Comparison of ENCODE assay signal across 11 cellular contexts in the genomic region with DNA sequence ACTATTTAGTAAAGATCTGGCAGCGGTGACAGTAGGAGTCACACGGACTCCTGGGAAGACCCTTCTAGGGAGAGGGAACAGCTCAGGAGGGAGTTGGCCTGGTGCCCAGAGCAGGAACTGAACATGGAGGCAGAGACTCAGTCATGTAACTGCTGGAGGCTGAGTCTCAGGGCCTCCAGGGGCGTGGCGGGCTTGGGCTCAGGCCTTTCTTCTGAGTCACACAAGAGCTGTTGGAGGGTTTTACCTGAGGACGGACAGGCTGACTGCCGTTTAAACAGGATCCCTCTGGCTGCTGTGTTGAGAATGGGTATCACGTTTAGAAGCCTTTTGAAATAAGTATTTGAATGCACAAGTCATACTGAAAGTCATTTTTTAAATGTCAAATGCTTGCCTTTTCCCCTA. TPM values are rescaled to one million over a fixed set of nuclear protein-coding genes. Genes with fewer than 3 reads are reported as not detected.
DNase-seq lines count a peak whose midpoint lies in the region; ATAC-seq and TF ChIP-seq lines count a peak whose summit lies in the region.
"Had no signal": no experiment of that assay in that cellular context is flagged by ENCODE, and none has a peak within 500 bp of the region (broad histone marks: within the 10 kb centered on the region; RNA-seq: fewer than 3 reads in every experiment).

No MANE protein-coding gene starts in this region.

- H3K27ac ChIP-seq in foreskin keratinocyte: peak overlapping the region; percentile 100
- no peak overlapping the region for H3K27ac ChIP-seq in CD8-positive, alpha-beta memory T cell (ENCODE audit: low read depth, low read length)
- H3K27ac ChIP-seq: left ventricle myocardium inferior, tibial nerve had no signal

- peak overlapping the region; percentile 11 for H3K9ac ChIP-seq in NT2/D1 (ENCODE audit: insufficient read length, low read depth)

- H3K4me1 Mint-ChIP-seq in CD8-positive, alpha-beta memory T cell: no peaks in the 10 kb centered on the region

- no peaks in the 10 kb centered on the region for H3K9me3 Mint-ChIP-seq in CD8-positive, alpha-beta memory T cell

- peaks cover 20% of the 10 kb centered on the region for H3K4me1 ChIP-seq in NT2/D1 (ENCODE audit: insufficient read depth, insufficient read length)
- peaks cover 46% of the 10 kb centered on the region for H3K4me1 ChIP-seq in foreskin keratinocyte
- no peaks in the 10 kb centered on the region for H3K4me1 ChIP-seq in CD8-positive, alpha-beta memory T cell (ENCODE audit: insufficient read depth, low read length)
- H3K4me1 ChIP-seq: left ventricle myocardium inferior, tibial nerve had no signal

- no peaks in the 10 kb centered on the region for H3K36me3 ChIP-seq in NT2/D1 (ENCODE audit: insufficient read depth, insufficient read length, low read length)
- H3K36me3 ChIP-seq in CD8-positive, alpha-beta memory T cell (ENCODE audit: insufficient read depth, low read length): no peaks in the 10 kb centered on the region
- H3K36me3 ChIP-seq: left ventricle myocardium inferior, tibial nerve had no signal

- DNase-seq in A172 (ENCODE audit: low spot score) (peak; percentile 90), ELF-1 (ENCODE audit: low read depth, low spot score) (peak; percentile 81), NT2/D1 (ENCODE audit: low read depth, low spot score) (no peak), foreskin keratinocyte (peak; percentile 89 to 94), epidermal melanocyte (ENCODE audit: insufficient read length, low spot score) (no peak), Ammon's horn (ENCODE audit: low spot score) (no peak), amniotic stem cell (lab: John Stamatoyannopoulos, UW) (no peak)
- DNase-seq in CD8-positive, alpha-beta memory T cell: no peak
- DNase-seq: left ventricle myocardium inferior, RPMI8226 had no signal

- no peak overlapping the region for H3K4me3 Mint-ChIP-seq in CD8-positive, alpha-beta memory T cell

- no peak overlapping the region for H3K4me3 ChIP-seq in NT2/D1 (ENCODE audit: insufficient read length, low read depth)
- H3K4me3 ChIP-seq in CD8-positive, alpha-beta memory T cell (ENCODE audit: low read length): no peak overlapping the region
- H3K4me3 ChIP-seq: left ventricle myocardium inferior, tibial nerve had no signal

- POLR2A ChIA-PET in CD8-positive, alpha-beta memory T cell (lab: Charles Lee): no interaction called here

- no peak overlapping the region for H3K27ac Mint-ChIP-seq in CD8-positive, alpha-beta memory T cell

- no peaks in the 10 kb centered on the region for H3K9me3 ChIP-seq in NT2/D1 (ENCODE audit: insufficient read depth, low read length)
- H3K9me3 ChIP-seq in CD8-positive, alpha-beta memory T cell (ENCODE audit: low read length): no peaks in the 10 kb centered on the region
- H3K9me3 ChIP-seq: left ventricle myocardium inferior, tibial nerve had no signal

- ATAC-seq in foreskin keratinocyte: peak; percentile 85

- peak; percentile 48 for TF ChIP-seq CTCF in foreskin keratinocyte (conservative IDR thresholded peaks at IDR 0.05)

- H3K27me3 ChIP-seq in NT2/D1 (ENCODE audit: insufficient read depth, insufficient read length) (peaks cover 3% of the 10 kb centered on the region), foreskin keratinocyte (no peaks in the 10 kb centered on the region)
- no peaks in the 10 kb centered on the region for H3K27me3 ChIP-seq in CD8-positive, alpha-beta memory T cell (ENCODE audit: insufficient read depth, low read length, poor library complexity, severe bottlenecking)
- H3K27me3 ChIP-seq: tibial nerve had no signal

- CTCF ChIA-PET in CD8-positive, alpha-beta memory T cell (lab: Charles Lee): no interaction called here

- H3K36me3 Mint-ChIP-seq in CD8-positive, alpha-beta memory T cell: no peaks in the 10 kb centered on the region

- H3K27me3 Mint-ChIP-seq in CD8-positive, alpha-beta memory T cell: peaks cover 7 to 17% of the 10 kb centered on the region in 2 donors

RNA-seq across cellular contexts. Expression of a gene that starts 7.2 kb away (rescaled TPM):
- total RNA-seq in A172 (2014; rRNA removed; shearing (Covaris generic)): 15.9 and 21.7 TPM in 2 replicates
- total RNA-seq in foreskin keratinocyte: 46.4 and 61.5 TPM in 2 replicates
- polyA plus RNA-seq in foreskin keratinocyte: 21.4 and 32.5 TPM in 2 replicates
- total RNA-seq in CD8-positive, alpha-beta memory T cell: 10 to 100 TPM; 37.9 to 39.7 TPM
- polyA plus RNA-seq in CD8-positive, alpha-beta memory T cell: 9.7 TPM

Comparison
In these comparisons a context has a peak if more than half of its experiments do, and no peak if none do; other contexts are left out.
1. DNase-seq: peak in A172 (single experiment), ELF-1 (single experiment) and foreskin keratinocyte (2 of 2); none in NT2/D1 (single experiment), CD8-positive, alpha-beta memory T cell (0 of 5), epidermal melanocyte (single experiment), Ammon's horn (single experiment) and amniotic stem cell (single experiment).